ENCODE assay signal across 17 cellular contexts in genomic region chr14:101456246-101457159, GRCh38.
A peak's percentile ranks its signal among the peaks of the same experiment; 100 is the strongest.
DNase-seq lines count a peak whose midpoint lies in the region; ATAC-seq and TF ChIP-seq lines count a peak whose summit lies in the region.
"Had no signal": no experiment of that assay in that cellular context is flagged by ENCODE, and none has a peak within 500 bp of the region (broad histone marks: within the 10 kb centered on the region; RNA-seq: fewer than 3 reads in every experiment).

No MANE protein-coding gene starts in this region.

- no peaks in the 10 kb centered on the region for H3K36me3 ChIP-seq in GM23338 (ENCODE audit: insufficient read depth)
- H3K36me3 ChIP-seq in PC-3 (ENCODE audit: low read depth, low read length): no peaks in the 10 kb centered on the region
- no peaks in the 10 kb centered on the region for H3K36me3 ChIP-seq in trophoblast cell (ENCODE audit: control insufficient read depth in 1 of 2, insufficient read depth in 2 of 2, low read length in 2 of 2)
- H3K36me3 ChIP-seq: ascending aorta, ovary, uterus had no signal

- H3K79me1 ChIP-seq in trophoblast cell (ENCODE audit: low read length): peaks cover 15% of the 10 kb centered on the region

- H3K4me2 ChIP-seq in GM23338 (peak overlapping the region; percentile 71), PC-3 (ENCODE audit: low read length) (0 out of 2 replicates have a peak overlapping the region, but pooled peaks have one; percentile 20), trophoblast cell (ENCODE audit: low read length) (peak overlapping the region; percentile 32)

- POLR2A ChIA-PET in PC-3 (lab: Charles Lee; ENCODE audit: unreplicated experiment): no interaction called here

- H3K4ac ChIP-seq in trophoblast cell (ENCODE audit: low read depth, low read length): no peak overlapping the region

- H2BK5ac ChIP-seq in trophoblast cell (ENCODE audit: low read depth, low read length, poor library complexity): no peak overlapping the region

- peaks cover 56% of the 10 kb centered on the region for H3K27me3 Mint-ChIP-seq in GM23338 (ENCODE audit: insufficient read depth, low read depth, poor library complexity)

- H2BK12ac ChIP-seq in trophoblast cell (ENCODE audit: low read length): peak overlapping the region; percentile 66

- H3K4me3 Mint-ChIP-seq in GM23338: peak overlapping the region; percentile 65

- H3K9me3 ChIP-seq in PC-3 (ENCODE audit: low read length) (no peaks in the 10 kb centered on the region), trophoblast cell (ENCODE audit: insufficient read depth, low read depth, low read length) (peaks cover 2% of the 10 kb centered on the region)
- H3K9me3 ChIP-seq: ascending aorta, ovary, uterus had no signal

- H3K4me1 Mint-ChIP-seq in GM23338: peaks cover 14% of the 10 kb centered on the region

- H3K27ac ChIP-seq in GM23338 (ENCODE audit: low read depth) (no peak overlapping the region), PC-3 (ENCODE audit: low read length) (no peak overlapping the region), trophoblast cell (ENCODE audit: low read depth, low read length) (no peak overlapping the region)
- H3K27ac ChIP-seq: ascending aorta, ovary, uterus had no signal

- no peaks in the 10 kb centered on the region for H3K9me2 ChIP-seq in GM23338 (ENCODE audit: insufficient read depth)
- H3K9me2 ChIP-seq in PC-3 (replicated peaks; ENCODE audit: low read length): no peaks in the 10 kb centered on the region

- H3F3A ChIP-seq in GM23338 (replicated peaks; ENCODE audit: low read depth) (no peaks in the 10 kb centered on the region), PC-3 (ENCODE audit: low read length, unreplicated experiment) (no peaks in the 10 kb centered on the region)

- peak overlapping the region; percentile 46 for H4K91ac ChIP-seq in trophoblast cell (ENCODE audit: low read depth, low read length)

- CTCF ChIA-PET in PC-3 (lab: Charles Lee): no interaction called here

- H3K9ac ChIP-seq in PC-3 (ENCODE audit: low read length): no peak overlapping the region
- no peak overlapping the region for H3K9ac ChIP-seq in trophoblast cell (ENCODE audit: low read length)

- no TSS peak for BruUV-seq in PC-3 (replicated peaks; lab: Mats Ljungman, UMichigan)

- H3K27ac Mint-ChIP-seq in GM23338: no peak overlapping the region

- H3K14ac ChIP-seq in trophoblast cell (ENCODE audit: low read length): no peak overlapping the region

- H4K20me1 ChIP-seq in GM23338 (replicated peaks; ENCODE audit: insufficient read depth): no peaks in the 10 kb centered on the region
- H4K20me1 ChIP-seq in PC-3 (ENCODE audit: low read length): no peaks in the 10 kb centered on the region

- ATAC-seq in GM23338 (peak; percentile 27), PC-3 (no peak), HG02938 (IDR thresholded peaks at IDR 0.05; ENCODE audit: unreplicated experiment) (no peak)
- ATAC-seq: left cardiac atrium had no signal

- H2BK120ac ChIP-seq in trophoblast cell (ENCODE audit: insufficient read depth, low read length, poor library complexity): no peak overlapping the region

- intact Hi-C loops in PC-3 (cut with micrococcal nuclease): no loop called here

- peak; percentile 56 for DNase-seq in GM23338 (ENCODE audit: low spot score)
- no peak for DNase-seq in PC-3
- DNase-seq in iPS-NIHi11 (ENCODE audit: low spot score): peak; percentile 70
- DNase-seq in trophoblast cell: no peak
- no peak for DNase-seq in GM20000 (ENCODE audit: low spot score)
- no peak for DNase-seq in KG1 (lab: John Stamatoyannopoulos, UW)
- DNase-seq: activated CD4-positive, alpha-beta T cell treated with anti-CD3 and anti-CD28 coated beads for 48 hours; activated CD8-positive, alpha-beta memory T cell treated with anti-CD3 and anti-CD28 coated beads, Interleukin-2, amount 50 U/mL, for 48 hours; activated naive CD4-positive, alpha-beta T cell; Karpas-422; left cardiac atrium; NCI-H2171; stimulated activated CD4-positive, alpha-beta T cell treated with anti-CD3 and anti-CD28 coated beads, Interleukin-2, amount 100 ng/mL, for 48 hours; uterus had no signal

- H3K4me3 ChIP-seq in GM23338 (peak overlapping the region; percentile 32), PC-3 (ENCODE audit: low read length) (no peak overlapping the region), trophoblast cell (ENCODE audit: low read depth, low read length) (no peak overlapping the region)
- H3K4me3 ChIP-seq: ascending aorta, ovary, uterus had no signal

- no peak overlapping the region for H2AK5ac ChIP-seq in trophoblast cell (ENCODE audit: low read length)

- H3K18ac ChIP-seq in trophoblast cell (ENCODE audit: low read length): no peak overlapping the region

- H3K9me3 Mint-ChIP-seq in GM23338: no peaks in the 10 kb centered on the region

- H4K8ac ChIP-seq in trophoblast cell (ENCODE audit: low read depth, low read length): peak overlapping the region; percentile 39

- H3K79me2 ChIP-seq in GM23338 (replicated peaks; ENCODE audit: insufficient read depth): no peaks in the 10 kb centered on the region
- H3K79me2 ChIP-seq in PC-3 (ENCODE audit: low read length): no peaks in the 10 kb centered on the region
- H3K79me2 ChIP-seq in trophoblast cell (ENCODE audit: control insufficient read depth, insufficient read depth, low read length, poor library complexity): peaks cover 4% of the 10 kb centered on the region

- TF ChIP-seq CTCF in GM23338 (conservative IDR thresholded peaks at IDR 0.05; ENCODE audit: low read depth in 2 of 2) (no peak), PC-3 (conservative IDR thresholded peaks at IDR 0.05; ENCODE audit: low read depth, low read length) (no peak), GM20000 (IDR thresholded peaks at IDR 0.05; ENCODE audit: extremely low read depth, missing control alignments) (no peak)

- WGBS in trophoblast cell (ENCODE audit: extremely low coverage, insufficient coverage, insufficient read length): no CpG with 5 or more reads among the region's 31 CpGs

- no peak overlapping the region for H4K12ac ChIP-seq in trophoblast cell (ENCODE audit: low read depth, low read length)

- H3K27me3 ChIP-seq in GM23338 (ENCODE audit: insufficient read depth) (peaks cover 78% of the 10 kb centered on the region), PC-3 (ENCODE audit: low read length) (no peaks in the 10 kb centered on the region), trophoblast cell (ENCODE audit: insufficient read depth, low read length) (no peaks in the 10 kb centered on the region)

- H3K23ac ChIP-seq in trophoblast cell (ENCODE audit: low read length): no peak overlapping the region

- H3K4me1 ChIP-seq in GM23338 (ENCODE audit: insufficient read depth) (peaks cover 9% of the 10 kb centered on the region), PC-3 (ENCODE audit: insufficient read depth, low read length) (peaks cover 30% of the 10 kb centered on the region), trophoblast cell (ENCODE audit: control insufficient read depth in 1 of 2, insufficient read depth in 2 of 2, low read length in 2 of 2) (peaks cover 12 to 17% of the 10 kb centered on the region in 2 experiments)

- peak overlapping the region; percentile 58 for H2AFZ ChIP-seq in GM23338
- H2AFZ ChIP-seq in PC-3 (ENCODE audit: low read length): no peak overlapping the region
- no peak overlapping the region for H2AFZ ChIP-seq in trophoblast cell (ENCODE audit: insufficient read depth, low read length, poor library complexity)

- no peaks in the 10 kb centered on the region for H3K36me3 Mint-ChIP-seq in GM23338 (ENCODE audit: low read depth)

TF ChIP-seq in GM23338, 12 proteins besides CTCF, POLR2A, EP300 and RAD21:
- TF ChIP-seq POLR2AphosphoS5 (IDR thresholded peaks at IDR 0.05; ENCODE audit: low read depth): no peak
- TF ChIP-seq NANOG (IDR thresholded peaks at IDR 0.05; ENCODE audit: borderline replicate concordance): no peak
- TF ChIP-seq ETS1 (IDR thresholded peaks at IDR 0.05): no peak
- peak; percentile 88 for TF ChIP-seq EZH2 (IDR thresholded peaks at IDR 0.05; ENCODE audit: low read depth, unreplicated experiment)
- no peak for TF ChIP-seq CREB1 (CRISPR knock-in tag; IDR thresholded peaks at IDR 0.05; ENCODE audit: low read depth)

Comparison
In these comparisons a context has a peak if more than half of its experiments do, and no peak if none do; other contexts are left out.
1. DNase-seq: peak in GM23338 (single experiment) and iPS-NIHi11 (single experiment); none in PC-3 (single experiment), trophoblast cell (0 of 2), GM20000 (single experiment) and KG1 (single experiment).
2. H3K4me2 ChIP-seq: peak in every context shown above with its lines; median percentile 71 in GM23338; 32 in trophoblast cell; 20 in PC-3.